ENCODE assay signal across 12 cellular contexts in genomic region chr11:96238563-96239166, GRCh38.
A peak's percentile ranks its signal among the peaks of the same experiment; 100 is the strongest.
DNase-seq lines count a peak whose midpoint lies in the region; ATAC-seq and TF ChIP-seq lines count a peak whose summit lies in the region.
"Had no signal": no experiment of that assay in that cellular context is flagged by ENCODE, and none has a peak within 500 bp of the region (broad histone marks: within the 10 kb centered on the region; RNA-seq: fewer than 3 reads in every experiment).

No MANE protein-coding gene starts in this region.

- H3K9me2 ChIP-seq in GM23338 (ENCODE audit: insufficient read depth) = no peaks in the 10 kb centered on the region
- H3K9me2 ChIP-seq in hepatocyte (replicated peaks; ENCODE audit: insufficient read depth) = no peaks in the 10 kb centered on the region

- intact Hi-C loops in tibial artery (cut with DNase I; ENCODE audit: low total_unique reads) = no loop called here

- H3K27me3 Mint-ChIP-seq in GM23338 (ENCODE audit: insufficient read depth, low read depth, poor library complexity) = peaks cover 4% of the 10 kb centered on the region
- H3K27me3 Mint-ChIP-seq: CD4-positive, alpha-beta T cell had no signal

- WGBS in hepatocyte (ENCODE audit: low lambda C conversion rate, missing lambda C conversion rate) = 84% methylated on average over 2 of the region's 2 CpGs

- no peak overlapping the region for H3K4me3 Mint-ChIP-seq in GM23338
- H3K4me3 Mint-ChIP-seq: WTC11 had no signal

- H3K27ac ChIP-seq in GM23338 (ENCODE audit: low read depth) (0 out of 2 replicates have a peak overlapping the region, but pooled peaks have one; percentile 8), Peyer's patch (peak overlapping the region in 3 of 4 donors; percentile 1 to 66 (median 48)), hepatocyte (peak overlapping the region; percentile 83), tibial artery (peak overlapping the region; percentile 34 to 47)

- no peak for TF ChIP-seq POLR2A in Peyer's patch (IDR thresholded peaks at IDR 0.05)

- no peak overlapping the region for H3K27ac Mint-ChIP-seq in GM23338
- H3K27ac Mint-ChIP-seq: CD4-positive, alpha-beta T cell; WTC11 had no signal

- H3K4me1 Mint-ChIP-seq in GM23338 = peaks cover 30% of the 10 kb centered on the region

- no peaks in the 10 kb centered on the region for H3F3A ChIP-seq in GM23338 (replicated peaks; ENCODE audit: low read depth)

- TF ChIP-seq CTCF in GM23338 (conservative IDR thresholded peaks at IDR 0.05; ENCODE audit: low read depth in 2 of 2) (no peak), Peyer's patch (IDR thresholded peaks at IDR 0.05) (no peak), hepatocyte (IDR thresholded peaks at IDR 0.05; ENCODE audit: poor library complexity) (no peak), tibial artery (IDR thresholded peaks at IDR 0.05) (no peak)

- H3K9me3 ChIP-seq in Peyer's patch (no peaks in the 10 kb centered on the region), hepatocyte (ENCODE audit: low read depth) (no peaks in the 10 kb centered on the region), tibial artery (no peaks in the 10 kb centered on the region)

- H3K36me3 Mint-ChIP-seq in GM23338 (ENCODE audit: low read depth) = no peaks in the 10 kb centered on the region
- H3K36me3 Mint-ChIP-seq: WTC11 had no signal

- H3K4me2 ChIP-seq in GM23338 = no peak overlapping the region
- peak overlapping the region; percentile 34 for H3K4me2 ChIP-seq in hepatocyte

- peaks cover 42% of the 10 kb centered on the region for H3K4me1 ChIP-seq in GM23338 (ENCODE audit: insufficient read depth)
- peaks cover 0 to 21% (median 3%) of the 10 kb centered on the region in 4 donors for H3K4me1 ChIP-seq in Peyer's patch
- peaks cover 62% of the 10 kb centered on the region for H3K4me1 ChIP-seq in hepatocyte (ENCODE audit: insufficient read depth)
- peaks cover 0 to 70% (median 44%) of the 10 kb centered on the region in 4 donors for H3K4me1 ChIP-seq in tibial artery

- no peak for ATAC-seq in GM23338
- ATAC-seq: WTC11 had no signal

- no peaks in the 10 kb centered on the region for H3K9me3 Mint-ChIP-seq in GM23338
- H3K9me3 Mint-ChIP-seq: WTC11 had no signal

- H3K4me3 ChIP-seq in GM23338 (no peak overlapping the region), Peyer's patch (no peak overlapping the region), hepatocyte (no peak overlapping the region), tibial artery (no peak overlapping the region)

- H3K79me2 ChIP-seq in GM23338 (replicated peaks; ENCODE audit: insufficient read depth) (no peaks in the 10 kb centered on the region; the same call in 1 of the 2 replicates), hepatocyte (peaks cover 48% of the 10 kb centered on the region)

- H3K27me3 ChIP-seq in GM23338 (ENCODE audit: insufficient read depth) = no peaks in the 10 kb centered on the region
- H3K27me3 ChIP-seq in Peyer's patch = no peaks in the 10 kb centered on the region
- no peaks in the 10 kb centered on the region for H3K27me3 ChIP-seq in hepatocyte
- no peaks in the 10 kb centered on the region for H3K27me3 ChIP-seq in tibial artery

- H2AFZ ChIP-seq in GM23338 (no peak overlapping the region), hepatocyte (no peak overlapping the region)

- DNase-seq in GM23338 (ENCODE audit: low spot score) (no peak), Peyer's patch (no peak), hepatocyte (ENCODE audit: low spot score) (no peak), tibial artery (no peak), SK-N-DZ (ENCODE audit: low spot score) (no peak), medulla oblongata (ENCODE audit: extremely low spot score) (no peak), NCI-H2029 (lab: John Stamatoyannopoulos, UW) (no peak)
- DNase-seq: activated effector memory CD4-positive, alpha-beta T cell treated with anti-CD3 and anti-CD28 coated beads, Interleukin-2, amount 50 U/mL, for 16 hours; CD4-positive, alpha-beta T cell; OCI-M1; stimulated activated CD4-positive, alpha-beta T cell treated with anti-CD3 and anti-CD28 coated beads, Interleukin-12 subunit alpha, Interleukin-12 subunit beta, amount 100 ng/mL, for 4 hours had no signal

- no peaks in the 10 kb centered on the region for H4K20me1 ChIP-seq in GM23338 (replicated peaks; ENCODE audit: insufficient read depth)
- H4K20me1 ChIP-seq in hepatocyte (ENCODE audit: insufficient read depth, poor library complexity, severe bottlenecking) = no peaks in the 10 kb centered on the region

- H3K36me3 ChIP-seq in GM23338 (ENCODE audit: insufficient read depth) = no peaks in the 10 kb centered on the region
- no peaks in the 10 kb centered on the region for H3K36me3 ChIP-seq in Peyer's patch
- no peaks in the 10 kb centered on the region for H3K36me3 ChIP-seq in hepatocyte (replicated peaks; ENCODE audit: insufficient read depth, low read depth)
- H3K36me3 ChIP-seq in tibial artery = no peaks in the 10 kb centered on the region

TF ChIP-seq in GM23338, 12 proteins besides CTCF, POLR2A, EP300 and RAD21 (continues in another document):
- TF ChIP-seq CREB1 (CRISPR knock-in tag; IDR thresholded peaks at IDR 0.05; ENCODE audit: low read depth) (no peak), JUNB (IDR thresholded peaks at IDR 0.05; ENCODE audit: unreplicated experiment) (no peak), ZNF331 (CRISPR knock-in tag; IDR thresholded peaks at IDR 0.05; ENCODE audit: low read depth) (no peak), ZNF462 (CRISPR knock-in tag; IDR thresholded peaks at IDR 0.05) (no peak), POLR2AphosphoS5 (IDR thresholded peaks at IDR 0.05; ENCODE audit: low read depth) (no peak), NANOG (IDR thresholded peaks at IDR 0.05; ENCODE audit: borderline replicate concordance) (no peak), ETS1 (IDR thresholded peaks at IDR 0.05) (no peak), ZNF114 (CRISPR knock-in tag; IDR thresholded peaks at IDR 0.05) (no peak), EZH2phosphoT487 (IDR thresholded peaks at IDR 0.05; ENCODE audit: unreplicated experiment) (no peak)

Comparison
In these comparisons a context has a peak if more than half of its experiments do, and no peak if none do; other contexts are left out.
1. H3K27ac ChIP-seq: peak in every context shown above with its lines; median percentile 83 in hepatocyte; 48 in Peyer's patch; 40 in tibial artery; 8 in GM23338.